Comparison of ENCODE assay signal across 9 cellular contexts in the genomic region with DNA sequence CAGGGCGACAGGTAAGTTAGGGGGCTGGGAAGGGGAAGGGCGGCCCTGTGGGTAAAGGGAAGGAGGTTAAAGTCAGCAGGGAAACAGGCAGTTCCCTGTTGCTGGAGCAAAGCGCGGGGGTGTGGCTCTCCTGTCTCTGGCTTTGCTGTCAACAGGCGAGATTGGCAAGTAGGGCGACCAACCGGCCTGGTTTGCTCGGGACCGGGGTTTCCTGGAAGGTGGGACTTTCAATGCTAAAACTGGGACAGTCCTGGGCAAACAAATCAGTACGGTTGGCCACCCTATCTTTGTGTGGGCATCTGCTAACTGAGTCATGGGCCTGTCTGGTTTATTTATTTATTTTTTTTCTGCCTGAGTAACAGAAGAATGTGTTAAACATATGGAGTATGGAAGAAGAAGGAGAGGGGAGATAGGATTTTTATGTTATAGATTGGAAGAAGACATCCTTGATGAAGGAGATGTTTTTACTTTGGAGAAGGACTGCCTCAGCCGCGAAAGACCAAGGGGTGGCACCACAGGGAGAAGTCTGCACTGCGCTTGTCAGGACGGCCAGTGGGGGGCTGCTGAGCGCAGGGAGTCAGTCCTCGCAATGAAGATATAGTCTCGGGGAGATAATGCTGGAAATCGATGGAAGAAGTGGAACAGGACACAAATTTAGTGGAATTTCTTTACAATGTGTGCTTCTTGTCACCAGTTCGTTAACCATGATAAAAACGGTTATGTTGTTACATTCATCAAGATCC. TPM values are rescaled to one million over a fixed set of nuclear protein-coding genes. Genes with fewer than 3 reads are reported as not detected.
DNase-seq lines count a peak whose midpoint lies in the region; ATAC-seq and TF ChIP-seq lines count a peak whose summit lies in the region.
"Had no signal": no experiment of that assay in that cellular context is flagged by ENCODE, and none has a peak within 500 bp of the region (broad histone marks: within the 10 kb centered on the region; RNA-seq: fewer than 3 reads in every experiment).

No MANE protein-coding gene starts in this region.

- ATAC-seq in GM18511 (IDR thresholded peaks at IDR 0.05; ENCODE audit: unreplicated experiment) (peak; percentile 77), HG03045 (IDR thresholded peaks at IDR 0.05; ENCODE audit: unreplicated experiment) (peak; percentile 85), gastroesophageal sphincter (peak; percentile 88)

- peak overlapping the region in 2 of 4 donors; percentile 29 to 64 for H3K27ac ChIP-seq in gastroesophageal sphincter
- H3K27ac ChIP-seq: KMS-11 had no signal

- H3K4me1 Mint-ChIP-seq in activated naive CD4-positive, alpha-beta T cell treated with anti-CD3 and anti-CD28 coated beads for 36 hours (ENCODE audit: low read depth): peaks cover 11% of the 10 kb centered on the region
- peaks cover 12% of the 10 kb centered on the region for H3K4me1 Mint-ChIP-seq in neural crest cell

- 21 to 24% methylated on average over 12 to 14 of the region's 20 CpGs for WGBS in gastroesophageal sphincter (ENCODE audit: low coverage in 1 of 2), 2 donors

- DNase-seq in AG04449 (ENCODE audit: low read depth, low spot score): no peak
- DNase-seq in NCI-H69 (lab: John Stamatoyannopoulos, UW): peak; percentile 27
- peak; percentile 60 for DNase-seq in activated naive CD4-positive, alpha-beta T cell treated with anti-CD3 and anti-CD28 coated beads for 36 hours
- DNase-seq in neural crest cell (ENCODE audit: low read depth, low spot score): peak; percentile 58
- peak; percentile 90 for DNase-seq in ureter (ENCODE audit: low spot score)

- CTCF ChIA-PET in AG04449 (lab: Yijun Ruan, JAX): interaction anchor here (1.0 to 3.8 kb wide), 19 partner anchors 9 to 507 kb away, joined by 3 to 79 read pairs (median 4); no protein-coding TSS in a partner anchor
- CTCF ChIA-PET in activated naive CD4-positive, alpha-beta T cell treated with anti-CD3 and anti-CD28 coated beads for 36 hours (lab: Charles Lee): interaction anchor here (0.5 to 2.9 kb wide), 15 partner anchors 12 to 502 kb away, joined by 3 to 13 read pairs (median 3); no protein-coding TSS in a partner anchor

- peak overlapping the region; percentile 30 for H3K4me3 Mint-ChIP-seq in activated naive CD4-positive, alpha-beta T cell treated with anti-CD3 and anti-CD28 coated beads for 36 hours
- H3K4me3 Mint-ChIP-seq in neural crest cell: no peak overlapping the region

- peak overlapping the region; percentile 12; the same call in 1 of the 2 replicates for H3K4me3 ChIP-seq in AG04449 (ENCODE audit: low read depth, low read length)
- H3K4me3 ChIP-seq in gastroesophageal sphincter: peak overlapping the region in 1 of 2 donors; percentile 22

- no peak for TF ChIP-seq EP300 in gastroesophageal sphincter (IDR thresholded peaks at IDR 0.05)

- TF ChIP-seq POLR2A in gastroesophageal sphincter (IDR thresholded peaks at IDR 0.05): no peak

- peak overlapping the region; percentile 33 for H3K27ac Mint-ChIP-seq in activated naive CD4-positive, alpha-beta T cell treated with anti-CD3 and anti-CD28 coated beads for 36 hours
- no peak overlapping the region for H3K27ac Mint-ChIP-seq in neural crest cell (ENCODE audit: unreplicated experiment)

- H3K36me3 Mint-ChIP-seq in activated naive CD4-positive, alpha-beta T cell treated with anti-CD3 and anti-CD28 coated beads for 36 hours (ENCODE audit: low read depth): no peaks in the 10 kb centered on the region
- no peaks in the 10 kb centered on the region for H3K36me3 Mint-ChIP-seq in neural crest cell (ENCODE audit: low read depth)

- H3K9me3 Mint-ChIP-seq in activated naive CD4-positive, alpha-beta T cell treated with anti-CD3 and anti-CD28 coated beads for 36 hours: no peaks in the 10 kb centered on the region
- no peaks in the 10 kb centered on the region for H3K9me3 Mint-ChIP-seq in neural crest cell

- peak; percentile 83 for TF ChIP-seq CTCF in AG04449 (IDR thresholded peaks at IDR 0.05; ENCODE audit: insufficient read depth, low read length, missing control alignments)
- peak; percentile 19 to 59 (median 48) for TF ChIP-seq CTCF in gastroesophageal sphincter (IDR thresholded peaks at IDR 0.05)
- peak; percentile 65 for TF ChIP-seq CTCF in neural crest cell (conservative IDR thresholded peaks at IDR 0.05)

- no peaks in the 10 kb centered on the region for H3K9me3 ChIP-seq in gastroesophageal sphincter

- H3K4me1 ChIP-seq in gastroesophageal sphincter: peaks cover 0 to 6% (median 0%) of the 10 kb centered on the region in 3 donors

- peaks cover 10% of the 10 kb centered on the region for H3K27me3 ChIP-seq in gastroesophageal sphincter

- H3K27me3 Mint-ChIP-seq in activated naive CD4-positive, alpha-beta T cell treated with anti-CD3 and anti-CD28 coated beads for 36 hours (ENCODE audit: low read depth): peaks cover 4% of the 10 kb centered on the region
- peaks cover 33% of the 10 kb centered on the region for H3K27me3 Mint-ChIP-seq in neural crest cell (ENCODE audit: low read depth)

- POLR2A ChIA-PET in AG04449 (lab: Yijun Ruan, JAX): no interaction called here

- intact Hi-C loops in activated naive CD4-positive, alpha-beta T cell treated with anti-CD3 and anti-CD28 coated beads for 36 hours (cut with micrococcal nuclease): loop anchor here (2.0 kb wide), 1 partner anchor 43 kb away; the partner anchor contains the start of gene ESR1

- no peaks in the 10 kb centered on the region for H3K36me3 ChIP-seq in gastroesophageal sphincter

RNA-seq across cellular contexts. Expression of gene ESR1, which starts 43.4 kb away (rescaled TPM):
- under 1 TPM; 0.52 to 0.54 TPM for total RNA-seq in activated naive CD4-positive, alpha-beta T cell treated with anti-CD3 and anti-CD28 coated beads for 36 hours
- total RNA-seq in gastroesophageal sphincter (1 to 10 TPM in 1 of 4 donors, under 1 TPM in 3; 0.93 to 2.3 (median 0.97) TPM), neural crest cell (not detected in 2 replicates), ureter (9.6 TPM)
